28 cellular contexts compared by ENCODE assay signal in the genomic region with DNA sequence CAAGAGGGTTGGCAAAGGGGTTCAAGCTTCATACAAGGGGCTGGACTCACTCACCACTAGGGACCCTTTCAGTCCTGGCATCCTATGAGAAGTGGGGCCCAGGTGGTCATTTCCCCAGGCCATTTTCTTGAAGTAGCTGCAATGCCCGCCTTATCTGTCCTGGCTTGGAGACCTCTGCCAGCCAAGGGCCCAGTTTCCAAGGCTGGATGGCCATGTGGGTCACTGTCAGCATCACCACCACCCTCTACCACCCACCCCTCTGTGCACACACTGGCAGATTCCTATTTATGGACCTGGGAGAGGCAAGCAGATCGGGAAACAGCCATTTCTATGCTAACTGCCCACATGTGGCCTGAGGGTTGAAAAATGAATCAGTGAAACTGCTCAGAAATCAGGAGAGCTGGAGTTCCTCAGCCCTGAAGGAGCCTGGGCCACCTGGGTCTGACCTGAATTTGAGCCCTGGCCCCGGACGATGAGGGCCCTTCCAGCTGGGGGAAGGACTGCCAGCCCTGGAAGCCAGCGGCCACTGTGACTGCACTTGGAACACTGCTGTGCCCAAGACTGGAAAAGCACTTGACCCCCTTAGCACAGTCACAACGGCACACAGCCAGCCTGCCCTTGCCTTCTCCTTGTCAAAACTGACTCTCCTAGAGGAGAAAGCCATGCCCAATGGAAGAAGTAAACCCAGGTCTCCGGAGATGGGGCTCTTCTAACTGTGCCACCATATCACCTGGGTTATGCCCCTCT.
"Had no signal": no experiment of that assay in that cellular context is flagged by ENCODE, and none has a peak within 500 bp of the region (broad histone marks: within the 10 kb centered on the region; RNA-seq: fewer than 3 reads in every experiment).

No MANE protein-coding gene starts in this region.

- DNase-seq: activated B cell treated with CpG ODN at 0.5 μM for 24 hours; activated CD4-positive, alpha-beta T cell treated with anti-CD3 and anti-CD28 coated beads, Interleukin-2, amount 50 U/mL, for 1 hour; activated CD8-positive, alpha-beta T cell treated with anti-CD3 and anti-CD28 coated beads for 36 hours; activated naive CD8-positive, alpha-beta T cell treated with anti-CD3 and anti-CD28 coated beads, Interleukin-2, amount 50 U/mL, for 24 hours; activated T-cell treated with anti-CD3 and anti-CD28 coated beads, Interleukin-2, amount 50 U/mL, for 4 hours; dermis blood vessel endothelial cell; effector CD8-positive, alpha-beta T cell; erythroblast; foreskin fibroblast; kidney glomerular epithelial cell; mammary epithelial cell; naive B cell; nephron progenitor cell; ovary; stimulated activated CD4-positive, alpha-beta T cell treated with anti-CD3 and anti-CD28 coated beads, Interleukin-4, amount 100 ng/mL, for 24 hours; stimulated activated naive CD8-positive, alpha-beta T cell treated with anti-CD3 and anti-CD28 coated beads, Interleukin-15, amount 100 ng/mL, for 72 hours; T-helper 1 cell had no signal

- H3K36me3 Mint-ChIP-seq: activated naive CD4-positive, alpha-beta T cell treated with anti-CD3 and anti-CD28 coated beads, Interleukin-2, amount 50 U/mL, for 24 hours; mesothelial cell of epicardium; naive B cell; stimulated activated effector memory CD8-positive, alpha-beta T cell treated with anti-CD3 and anti-CD28 coated beads, Interleukin-12 subunit alpha, Interleukin-12 subunit beta, amount 100 ng/mL, for 72 hours had no signal

- H3K36me3 ChIP-seq: heart left ventricle, ovary had no signal

- H3K9me3 ChIP-seq: heart left ventricle, ovary had no signal

- H3K4me1 Mint-ChIP-seq: activated B cell treated with CpG ODN at 0.5 μM for 24 hours; activated naive CD4-positive, alpha-beta T cell treated with anti-CD3 and anti-CD28 coated beads, Interleukin-2, amount 50 U/mL, for 24 hours; activated naive CD8-positive, alpha-beta T cell treated with anti-CD3 and anti-CD28 coated beads, Interleukin-2, amount 50 U/mL, for 24 hours; mesothelial cell of epicardium; naive B cell; stimulated activated effector memory CD8-positive, alpha-beta T cell treated with anti-CD3 and anti-CD28 coated beads, Interleukin-12 subunit alpha, Interleukin-12 subunit beta, amount 100 ng/mL, for 72 hours; stimulated activated naive CD8-positive, alpha-beta T cell treated with anti-CD3 and anti-CD28 coated beads, Interleukin-15, amount 100 ng/mL, for 72 hours had no signal

- H3K9me3 Mint-ChIP-seq: activated B cell treated with CpG ODN at 0.5 μM for 24 hours; activated CD8-positive, alpha-beta T cell treated with anti-CD3 and anti-CD28 coated beads for 36 hours; activated naive CD4-positive, alpha-beta T cell treated with anti-CD3 and anti-CD28 coated beads, Interleukin-2, amount 50 U/mL, for 24 hours; activated naive CD8-positive, alpha-beta T cell treated with anti-CD3 and anti-CD28 coated beads, Interleukin-2, amount 50 U/mL, for 24 hours; activated T-cell treated with anti-CD3 and anti-CD28 coated beads, Interleukin-2, amount 50 U/mL, for 4 hours; activated T-helper 2 cell treated with anti-CD3 and anti-CD28 coated beads, Interferon-gamma antibody, Interleukin-2, Interleukin-4, amounts not matched to agents 10 μg/mL and 5 μg/mL and 100 μg/mL, durations not matched to agents 14 hours and 24 hours and 36 hours; mesothelial cell of epicardium; nephron progenitor cell; stimulated activated effector memory CD8-positive, alpha-beta T cell treated with anti-CD3 and anti-CD28 coated beads, Interleukin-12 subunit alpha, Interleukin-12 subunit beta, amount 100 ng/mL, for 72 hours; stimulated activated naive CD8-positive, alpha-beta T cell treated with anti-CD3 and anti-CD28 coated beads, Interleukin-15, amount 100 ng/mL, for 72 hours; T-helper 2 cell treated with Interferon-gamma antibody and Interleukin-4, amounts not matched to agents 5 μg/mL and 100 μg/mL, for 36 hours had no signal

- H3K4me1 ChIP-seq: heart left ventricle had no signal

- H3K27ac Mint-ChIP-seq: activated B cell treated with CpG ODN at 0.5 μM for 24 hours; activated CD8-positive, alpha-beta T cell treated with anti-CD3 and anti-CD28 coated beads for 36 hours; activated naive CD4-positive, alpha-beta T cell treated with anti-CD3 and anti-CD28 coated beads, Interleukin-2, amount 50 U/mL, for 24 hours; activated naive CD8-positive, alpha-beta T cell treated with anti-CD3 and anti-CD28 coated beads, Interleukin-2, amount 50 U/mL, for 24 hours; activated T-helper 2 cell treated with anti-CD3 and anti-CD28 coated beads, Interferon-gamma antibody, Interleukin-2, Interleukin-4, amounts not matched to agents 10 μg/mL and 5 μg/mL and 100 μg/mL, durations not matched to agents 14 hours and 24 hours and 36 hours; mesothelial cell of epicardium; nephron progenitor cell; progenitor cell of endocrine pancreas; stimulated activated effector memory CD8-positive, alpha-beta T cell treated with anti-CD3 and anti-CD28 coated beads, Interleukin-12 subunit alpha, Interleukin-12 subunit beta, amount 100 ng/mL, for 72 hours; stimulated activated naive CD8-positive, alpha-beta T cell treated with anti-CD3 and anti-CD28 coated beads, Interleukin-15, amount 100 ng/mL, for 72 hours; T-helper 2 cell treated with Interferon-gamma antibody and Interleukin-4, amounts not matched to agents 5 μg/mL and 100 μg/mL, for 36 hours had no signal

- H3K4me3 Mint-ChIP-seq: activated B cell treated with CpG ODN at 0.5 μM for 24 hours; activated CD8-positive, alpha-beta T cell treated with anti-CD3 and anti-CD28 coated beads for 36 hours; activated naive CD4-positive, alpha-beta T cell treated with anti-CD3 and anti-CD28 coated beads, Interleukin-2, amount 50 U/mL, for 24 hours; activated naive CD8-positive, alpha-beta T cell treated with anti-CD3 and anti-CD28 coated beads, Interleukin-2, amount 50 U/mL, for 24 hours; activated T-cell treated with anti-CD3 and anti-CD28 coated beads, Interleukin-2, amount 50 U/mL, for 4 hours; mesothelial cell of epicardium; naive B cell; nephron progenitor cell; stimulated activated effector memory CD8-positive, alpha-beta T cell treated with anti-CD3 and anti-CD28 coated beads, Interleukin-12 subunit alpha, Interleukin-12 subunit beta, amount 100 ng/mL, for 72 hours; stimulated activated naive CD8-positive, alpha-beta T cell treated with anti-CD3 and anti-CD28 coated beads, Interleukin-15, amount 100 ng/mL, for 72 hours; T-helper 2 cell treated with Interferon-gamma antibody and Interleukin-4, amounts not matched to agents 5 μg/mL and 100 μg/mL, for 36 hours had no signal

- H3K27me3 ChIP-seq: ovary had no signal

- H3K27ac ChIP-seq: heart left ventricle, ovary, skin epidermis had no signal

- FAIRE-seq: bronchial epithelial cell, colon had no signal

- H3K4me3 ChIP-seq: heart left ventricle, ovary, skin epidermis had no signal

- ATAC-seq: activated CD8-positive, alpha-beta T cell treated with anti-CD3 and anti-CD28 coated beads for 36 hours; activated naive CD8-positive, alpha-beta T cell treated with anti-CD3 and anti-CD28 coated beads, Interleukin-2, amount 50 U/mL, for 24 hours; activated T-cell treated with anti-CD3 and anti-CD28 coated beads, Interleukin-2, amount 50 U/mL, for 4 hours; sciatic nerve; stimulated activated effector memory CD8-positive, alpha-beta T cell treated with anti-CD3 and anti-CD28 coated beads, Interleukin-12 subunit alpha, Interleukin-12 subunit beta, amount 100 ng/mL, for 72 hours; stimulated activated naive CD8-positive, alpha-beta T cell treated with anti-CD3 and anti-CD28 coated beads, Interleukin-15, amount 100 ng/mL, for 72 hours had no signal
